Comparison of ENCODE assay signal across 8 cellular contexts in genomic region chr19:47230122-47230920, GRCh38. TPM values are rescaled to one million over a fixed set of nuclear protein-coding genes. Genes with fewer than 3 reads are reported as not detected.
A peak's percentile ranks its signal among the peaks of the same experiment; 100 is the strongest.
DNase-seq lines count a peak whose midpoint lies in the region; TF ChIP-seq lines count a peak whose summit lies in the region.

No MANE protein-coding gene starts in this region.

- DNase-seq in GM13976 (ENCODE audit: low spot score) (peak; percentile 78), LoVo (ENCODE audit: low spot score) (peak; percentile 38), epidermal melanocyte (ENCODE audit: insufficient read length, low spot score) (peak; percentile 39), mucosa of gallbladder (ENCODE audit: low spot score) (peak; percentile 62), dedifferentiated amniotic fluid mesenchymal stem cell (ENCODE audit: extremely low spot score) (no peak), NCI-H1436 treated with DMSO at 0.1 percent for 48 hours (lab: John Stamatoyannopoulos, UW) (no peak)
- peak; percentile 94 for DNase-seq in activated CD8-positive, alpha-beta memory T cell treated with anti-CD3 and anti-CD28 coated beads for 24 hours
- DNase-seq in stimulated activated CD8-positive, alpha-beta memory T cell treated with anti-CD3 and anti-CD28 coated beads, Interleukin-7, amount 100 ng/mL, for 24 hours (ENCODE audit: low read depth), result peak; percentile 69

- peak; percentile 88 for TF ChIP-seq CTCF in GM13976 (IDR thresholded peaks at IDR 0.05; ENCODE audit: borderline replicate concordance, control extremely low read depth, extremely low read depth, insufficient read depth, missing control alignments)

- in situ Hi-C loops in GM13976 (cut with MboI; ENCODE audit: low sequenced_read_pairs, unreplicated experiment), result no loop called here

RNA-seq across cellular contexts. Expression of gene BBC3, which starts 0.7 kb away (rescaled TPM):
- 11.2 TPM for total RNA-seq in mucosa of gallbladder

RNA-seq across cellular contexts. Expression of gene CCDC9, which starts 26.0 kb away (rescaled TPM):
- total RNA-seq in mucosa of gallbladder, result 32.5 TPM

RNA-seq across cellular contexts. Expression of gene INAFM1, which starts 44.4 kb away (rescaled TPM):
- 33.5 TPM for total RNA-seq in mucosa of gallbladder

Comparison
In these comparisons a context has a peak if more than half of its experiments do, and no peak if none do; other contexts are left out.
1. DNase-seq: peak in GM13976 (single experiment), LoVo (single experiment), activated CD8-positive, alpha-beta memory T cell treated with anti-CD3 and anti-CD28 coated beads for 24 hours (single experiment), epidermal melanocyte (single experiment), mucosa of gallbladder (single experiment) and stimulated activated CD8-positive, alpha-beta memory T cell treated with anti-CD3 and anti-CD28 coated beads, Interleukin-7, amount 100 ng/mL, for 24 hours (single experiment); none in dedifferentiated amniotic fluid mesenchymal stem cell (single experiment) and NCI-H1436 treated with DMSO at 0.1 percent for 48 hours (single experiment).